Comparison of ENCODE assay signal across 9 cellular contexts in the genomic region with DNA sequence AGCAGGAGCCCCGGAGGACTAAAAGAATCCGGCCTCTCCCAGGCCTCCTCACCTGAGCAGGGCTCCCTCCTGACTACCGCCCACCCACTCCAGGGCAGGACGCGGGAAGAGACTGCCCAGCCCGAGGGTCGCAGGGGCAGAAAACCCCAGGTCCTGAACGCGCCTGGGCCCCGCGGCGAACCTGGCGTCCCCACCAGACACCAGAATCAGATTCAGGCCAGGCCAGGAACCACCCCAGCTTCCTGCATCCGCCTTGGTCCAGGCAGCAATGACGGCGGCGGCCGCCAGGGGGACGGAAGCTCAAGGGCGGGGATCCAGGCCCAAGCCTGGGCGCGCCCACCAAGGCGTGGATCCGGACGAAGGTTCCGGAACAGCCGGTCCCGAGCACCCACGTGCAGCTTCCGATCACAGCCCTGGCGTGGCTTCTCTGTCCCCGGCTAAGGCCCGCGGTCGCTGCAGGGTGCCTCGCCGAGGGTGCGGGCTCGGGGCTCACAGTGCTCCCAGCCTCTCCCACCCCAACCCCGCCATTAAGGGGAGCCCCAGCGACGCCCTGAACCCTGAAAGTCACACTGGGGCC. TPM values are rescaled to one million over a fixed set of nuclear protein-coding genes. Genes with fewer than 3 reads are reported as not detected.
DNase-seq lines count a peak whose midpoint lies in the region; ATAC-seq and TF ChIP-seq lines count a peak whose summit lies in the region.
"Had no signal": no experiment of that assay in that cellular context is flagged by ENCODE, and none has a peak within 500 bp of the region (broad histone marks: within the 10 kb centered on the region; RNA-seq: fewer than 3 reads in every experiment).

No MANE protein-coding gene starts in this region.

- peak; percentile 78 for DNase-seq in NCI-H2227 (lab: John Stamatoyannopoulos, UW; ENCODE audit: unreplicated experiment)
- no peak for DNase-seq in NCI-H2227 treated with DMSO at 0.1 percent for 48 hours (lab: John Stamatoyannopoulos, UW)
- DNase-seq in activated CD8-positive, alpha-beta memory T cell treated with anti-CD3 and anti-CD28 coated beads, Interleukin-2, amount 10 ng/mL, durations not matched to agents 7 days and 5 days = peak; percentile 91
- DNase-seq in endothelial cell (ENCODE audit: low spot score) = peak; percentile 87
- peak; percentile 97 for DNase-seq in mesenteric fat pad (ENCODE audit: low spot score)
- DNase-seq in stimulated activated CD8-positive, alpha-beta memory T cell treated with anti-CD3 and anti-CD28 coated beads, Interleukin-15, amount 100 ng/mL, for 1 hour (ENCODE audit: low read depth) = peak; percentile 88
- DNase-seq: DND-41 had no signal

- H3K9me3 Mint-ChIP-seq in activated CD8-positive, alpha-beta memory T cell treated with anti-CD3 and anti-CD28 coated beads, Interleukin-2, amount 10 ng/mL, durations not matched to agents 7 days and 5 days (ENCODE audit: low read depth) = no peaks in the 10 kb centered on the region
- no peaks in the 10 kb centered on the region for H3K9me3 Mint-ChIP-seq in endothelial cell (ENCODE audit: unreplicated experiment)

- WGBS in HUES64 = 66% methylated on average over 42 of the region's 42 CpGs

- H3K4me1 ChIP-seq in HUES64 (ENCODE audit: insufficient read depth, low read length) = no peaks in the 10 kb centered on the region

- no peak overlapping the region for H3K27ac ChIP-seq in HUES64 (ENCODE audit: low read depth, low read length)

- no peak overlapping the region for H3K4me3 ChIP-seq in HUES64 (ENCODE audit: low read length)

- CTCF ChIA-PET in activated CD8-positive, alpha-beta memory T cell treated with anti-CD3 and anti-CD28 coated beads, Interleukin-2, amount 10 ng/mL, durations not matched to agents 7 days and 5 days (lab: Charles Lee) = interaction anchor here (0.6 to 1.8 kb wide), 25 partner anchors 9 to 396 kb away, joined by 3 to 12 read pairs (median 3); partner anchors contain the start of genes ECH1, FAM98C, PSMD8 and RINL

- no peaks in the 10 kb centered on the region for H3K36me3 ChIP-seq in HUES64 (ENCODE audit: insufficient read depth, low read length)

- H3K27me3 Mint-ChIP-seq in activated CD8-positive, alpha-beta memory T cell treated with anti-CD3 and anti-CD28 coated beads, Interleukin-2, amount 10 ng/mL, durations not matched to agents 7 days and 5 days = no peaks in the 10 kb centered on the region
- H3K27me3 Mint-ChIP-seq in endothelial cell (ENCODE audit: unreplicated experiment) = no peaks in the 10 kb centered on the region

- H3K27ac Mint-ChIP-seq in activated CD8-positive, alpha-beta memory T cell treated with anti-CD3 and anti-CD28 coated beads, Interleukin-2, amount 10 ng/mL, durations not matched to agents 7 days and 5 days = peak overlapping the region; percentile 56
- H3K27ac Mint-ChIP-seq in endothelial cell (ENCODE audit: unreplicated experiment) = peak overlapping the region; percentile 13

- H3K4me3 Mint-ChIP-seq in activated CD8-positive, alpha-beta memory T cell treated with anti-CD3 and anti-CD28 coated beads, Interleukin-2, amount 10 ng/mL, durations not matched to agents 7 days and 5 days = peak overlapping the region; percentile 28
- peak overlapping the region; percentile 81 for H3K4me3 Mint-ChIP-seq in endothelial cell (ENCODE audit: unreplicated experiment)

- peak; percentile 90 for ATAC-seq in activated CD8-positive, alpha-beta memory T cell treated with anti-CD3 and anti-CD28 coated beads, Interleukin-2, amount 10 ng/mL, durations not matched to agents 7 days and 5 days
- ATAC-seq in GM21526 (IDR thresholded peaks at IDR 0.05; ENCODE audit: low FRiP score, unreplicated experiment) = no peak

- H3K9me3 ChIP-seq in HUES64 (ENCODE audit: insufficient read depth, low read depth, low read length) = no peaks in the 10 kb centered on the region

- TF ChIP-seq CTCF in endothelial cell (IDR thresholded peaks at IDR 0.05; ENCODE audit: unreplicated experiment) = peak; percentile 91

- no peaks in the 10 kb centered on the region for H3K36me3 Mint-ChIP-seq in activated CD8-positive, alpha-beta memory T cell treated with anti-CD3 and anti-CD28 coated beads, Interleukin-2, amount 10 ng/mL, durations not matched to agents 7 days and 5 days
- peaks cover 4% of the 10 kb centered on the region for H3K36me3 Mint-ChIP-seq in endothelial cell (ENCODE audit: low read depth, unreplicated experiment)

- peaks cover 8% of the 10 kb centered on the region for H3K4me1 Mint-ChIP-seq in activated CD8-positive, alpha-beta memory T cell treated with anti-CD3 and anti-CD28 coated beads, Interleukin-2, amount 10 ng/mL, durations not matched to agents 7 days and 5 days
- peaks cover 10% of the 10 kb centered on the region for H3K4me1 Mint-ChIP-seq in endothelial cell (ENCODE audit: unreplicated experiment)

- no peaks in the 10 kb centered on the region; the same call in 1 of the 2 replicates for H3K27me3 ChIP-seq in HUES64 (ENCODE audit: insufficient read depth, low read length)

- H3K9ac ChIP-seq in HUES64 (ENCODE audit: low read depth, low read length) = 0 out of 2 replicates have a peak overlapping the region, but pooled peaks have one; percentile 16

RNA-seq across cellular contexts. Expression of gene LGALS7, which starts 3.6 kb away (rescaled TPM):
- not detected for polyA plus RNA-seq in HUES64 (2013, experiment 1 of 2)
- polyA plus RNA-seq in HUES64 (2013, experiment 2 of 2) = not detected
- not detected for total RNA-seq in activated CD8-positive, alpha-beta memory T cell treated with anti-CD3 and anti-CD28 coated beads, Interleukin-2, amount 10 ng/mL, durations not matched to agents 7 days and 5 days
- 3.6 TPM for total RNA-seq in endothelial cell (ENCODE audit: unreplicated experiment)
- total RNA-seq in mesenteric fat pad = not detected

RNA-seq across cellular contexts. Expression of gene LGALS7B, which starts 19.3 kb away (rescaled TPM):
- polyA plus RNA-seq in HUES64 (2013, experiment 1 of 2) = not detected
- 1.1 TPM for polyA plus RNA-seq in HUES64 (2013, experiment 2 of 2)
- not detected for total RNA-seq in activated CD8-positive, alpha-beta memory T cell treated with anti-CD3 and anti-CD28 coated beads, Interleukin-2, amount 10 ng/mL, durations not matched to agents 7 days and 5 days
- 18.8 TPM for total RNA-seq in endothelial cell (ENCODE audit: unreplicated experiment)
- not detected for total RNA-seq in mesenteric fat pad

RNA-seq across cellular contexts. Expression of gene CAPN12, which starts 25.4 kb away (rescaled TPM):
- polyA plus RNA-seq in HUES64 (2013, experiment 1 of 2) = 4.6 TPM
- polyA plus RNA-seq in HUES64 (2013, experiment 2 of 2) = 6.1 TPM
- 10 to 100 TPM in 1 of 2 experiments, 1 to 10 TPM in 1; 8.4 to 17.5 TPM for total RNA-seq in activated CD8-positive, alpha-beta memory T cell treated with anti-CD3 and anti-CD28 coated beads, Interleukin-2, amount 10 ng/mL, durations not matched to agents 7 days and 5 days
- total RNA-seq in endothelial cell (ENCODE audit: unreplicated experiment) (2.9 TPM), mesenteric fat pad (1.3 TPM)

RNA-seq across cellular contexts. Expression of gene LGALS4, which starts 43.0 kb away (rescaled TPM):
- polyA plus RNA-seq in HUES64 (2013, experiment 1 of 2) = not detected
- not detected for polyA plus RNA-seq in HUES64 (2013, experiment 2 of 2)
- 1 to 10 TPM; 1.4 to 2.4 TPM for total RNA-seq in activated CD8-positive, alpha-beta memory T cell treated with anti-CD3 and anti-CD28 coated beads, Interleukin-2, amount 10 ng/mL, durations not matched to agents 7 days and 5 days
- total RNA-seq in endothelial cell (ENCODE audit: unreplicated experiment) = 0.46 TPM
- 3.5 TPM for total RNA-seq in mesenteric fat pad

Comparison
In these comparisons a context has a peak if more than half of its experiments do, and no peak if none do; other contexts are left out.
1. RNA of gene LGALS7B, which starts 19.3 kb away (total RNA-seq): 18.8 TPM in endothelial cell (single experiment); not detected in activated CD8-positive, alpha-beta memory T cell treated with anti-CD3 and anti-CD28 coated beads, Interleukin-2, amount 10 ng/mL, durations not matched to agents 7 days and 5 days and not detected in mesenteric fat pad (single experiment); every median in the first group is over 10 times any median in the second.